25 cellular contexts compared by ENCODE assay signal in the genomic region with DNA sequence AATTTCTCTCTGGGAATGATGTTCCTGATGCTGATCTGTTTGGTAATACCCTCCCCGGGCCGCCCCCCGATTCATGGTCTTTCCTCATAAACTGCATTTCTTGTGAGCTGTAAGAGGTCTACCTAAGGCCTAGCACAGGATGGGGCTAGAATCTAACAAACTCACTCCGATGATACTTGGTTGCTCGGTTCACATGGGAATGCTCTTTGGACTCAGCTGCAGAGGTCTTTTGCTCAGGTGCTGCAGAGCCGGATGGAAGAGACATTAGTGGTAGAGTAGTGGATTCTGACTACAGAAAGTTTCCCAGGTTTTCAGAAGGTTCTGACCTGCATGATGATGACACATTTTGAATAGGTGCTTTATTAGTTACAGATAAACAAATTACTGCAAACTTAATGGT. TPM values are rescaled to one million over a fixed set of nuclear protein-coding genes. Genes with fewer than 3 reads are reported as not detected.
A peak's percentile ranks its signal among the peaks of the same experiment; 100 is the strongest.
DNase-seq lines count a peak whose midpoint lies in the region; ATAC-seq, FAIRE-seq and TF ChIP-seq lines count a peak whose summit lies in the region.
"Had no signal": no experiment of that assay in that cellular context is flagged by ENCODE, and none has a peak within 500 bp of the region (broad histone marks: within the 10 kb centered on the region; RNA-seq: fewer than 3 reads in every experiment).

No MANE protein-coding gene starts in this region.

- no peak for TF ChIP-seq EP300 in HepG2 (IDR thresholded peaks at IDR 0.05; ENCODE audit: low read depth in 2 of 2, low read length in 2 of 2)
- TF ChIP-seq EP300 in HepG2 (CRISPR knock-in tag; IDR thresholded peaks at IDR 0.05; ENCODE audit: borderline replicate concordance): no peak

- 67% methylated on average over 6 of the region's 6 CpGs for WGBS in HepG2 (ENCODE audit: low lambda C conversion rate)
- 67% methylated on average over 6 of the region's 6 CpGs for WGBS in right lobe of liver (ENCODE audit: insufficient coverage, low coverage, low lambda C conversion rate, missing lambda C conversion rate)

- peaks cover 5 to 10% of the 10 kb centered on the region in 2 donors for H3K36me3 Mint-ChIP-seq in activated T-cell treated with anti-CD3 and anti-CD28 coated beads, Interleukin-2, amount 50 U/mL, for 72 hours (ENCODE audit: insufficient read depth in 2 of 2)
- peaks cover 47% of the 10 kb centered on the region for H3K36me3 Mint-ChIP-seq in activated T-cell treated with anti-CD3 and anti-CD28 coated beads, Interleukin-2, amount 50 U/mL, for 4 hours (ENCODE audit: insufficient read depth)
- H3K36me3 Mint-ChIP-seq in T-helper 17 cell (ENCODE audit: low read depth): peaks cover 12% of the 10 kb centered on the region

- H3K27ac Mint-ChIP-seq in activated T-cell treated with anti-CD3 and anti-CD28 coated beads, Interleukin-2, amount 50 U/mL, for 72 hours: peak overlapping the region; percentile 34
- H3K27ac Mint-ChIP-seq in T-helper 17 cell: peak overlapping the region; percentile 37
- H3K27ac Mint-ChIP-seq: B cell; CD4-positive, alpha-beta T cell; CD8-positive, alpha-beta T cell had no signal

- H3K4me1 Mint-ChIP-seq in activated T-cell treated with anti-CD3 and anti-CD28 coated beads, Interleukin-2, amount 50 U/mL, for 72 hours (ENCODE audit: low read depth): peaks cover 28% of the 10 kb centered on the region
- H3K4me1 Mint-ChIP-seq in activated T-cell treated with anti-CD3 and anti-CD28 coated beads, Interleukin-2, amount 50 U/mL, for 4 hours (ENCODE audit: low read depth): peaks cover 12% of the 10 kb centered on the region
- peaks cover 14% of the 10 kb centered on the region for H3K4me1 Mint-ChIP-seq in T-helper 17 cell

- in situ Hi-C loops in HepG2 (cut with HindIII; ENCODE audit: extremely low pct_ligation_motif_present, low pct_unique_long_range_greater_than_20kb): loop anchor here (5.0 kb wide), 2 partner anchors 126 to 296 kb away; no protein-coding TSS in a partner anchor

- intact Hi-C loops in HepG2 (cut with micrococcal nuclease; ENCODE audit: unreplicated experiment): loop anchor here (5.0 kb wide), 1 partner anchor 296 kb away; no protein-coding TSS in a partner anchor
- intact Hi-C loops in right lobe of liver (cut with DNase I): loop anchor here in 1 of 2 donors (5.0 to 10.0 kb wide), 2 partner anchors 136 to 298 kb away; no protein-coding TSS in a partner anchor

- no peak overlapping the region for H3K4me2 ChIP-seq in HepG2 (ENCODE audit: low read depth, low read length)
- H3K4me2 ChIP-seq: A549; BLaER1 treated with 17β-estradiol and CSF1 and Interleukin-3, amounts not matched to agents 10 nM and 100 nM had no signal

- no peak overlapping the region for H3K9ac ChIP-seq in HepG2 (ENCODE audit: insufficient read depth, low read depth, low read length)

- no peaks in the 10 kb centered on the region for H4K20me1 ChIP-seq in HepG2 (ENCODE audit: insufficient read depth, low read length)

- H3K4me3 ChIP-seq in HepG2 (replicated peaks in 1 of 3; ENCODE audit: insufficient read depth in 1 of 3, low read depth in 2 of 3, low read length in 3 of 3): no peak overlapping the region
- H3K4me3 ChIP-seq in right lobe of liver: no peak overlapping the region
- no peak overlapping the region for H3K4me3 ChIP-seq in effector memory CD4-positive, alpha-beta T cell (ENCODE audit: insufficient read depth, low read depth, low read length, poor library complexity, severe bottlenecking)
- H3K4me3 ChIP-seq: A549; BLaER1 treated with 17β-estradiol and CSF1 and Interleukin-3, amounts not matched to agents 10 nM and 100 nM had no signal

- TSS peak; percentile 9 for BruUV-seq in HepG2 (replicated peaks; lab: Mats Ljungman, UMichigan)

- TF ChIP-seq CTCF in HepG2 (CRISPR knock-in tag; IDR thresholded peaks at IDR 0.05) (peak; percentile 40; the same call in 1 of the 2 replicates), right lobe of liver (IDR thresholded peaks at IDR 0.05) (no peak)

- no peak for TF ChIP-seq POLR2A in HepG2 (IDR thresholded peaks at IDR 0.05; ENCODE audit: insufficient read depth in 1 of 2, low read depth in 2 of 2, low read length in 2 of 2)
- no peak for TF ChIP-seq POLR2A in right lobe of liver (IDR thresholded peaks at IDR 0.05)

- H3K79me2 ChIP-seq in HepG2 (ENCODE audit: insufficient read depth, low read length): peaks cover 12% of the 10 kb centered on the region

- no peak for TF ChIP-seq RAD21 in HepG2 (CRISPR knock-in tag; IDR thresholded peaks at IDR 0.05)

- no peak overlapping the region for H3K4me3 Mint-ChIP-seq in activated T-cell treated with anti-CD3 and anti-CD28 coated beads, Interleukin-2, amount 50 U/mL, for 72 hours
- H3K4me3 Mint-ChIP-seq in activated T-cell treated with anti-CD3 and anti-CD28 coated beads, Interleukin-2, amount 50 U/mL, for 4 hours: no peak overlapping the region
- no peak overlapping the region for H3K4me3 Mint-ChIP-seq in T-helper 17 cell
- H3K4me3 Mint-ChIP-seq: B cell; CD4-positive, alpha-beta T cell; CD8-positive, alpha-beta T cell had no signal

- H3K36me3 ChIP-seq in HepG2 (replicated peaks in 1 of 2; ENCODE audit: control insufficient read depth in 1 of 2, insufficient read depth in 2 of 2, low read length in 2 of 2): peaks cover 20 to 56% of the 10 kb centered on the region in 2 experiments
- H3K36me3 ChIP-seq in right lobe of liver: peaks cover 0 to 44% (median 0%) of the 10 kb centered on the region in 4 donors
- H3K36me3 ChIP-seq in effector memory CD4-positive, alpha-beta T cell (ENCODE audit: control insufficient read depth, insufficient read depth, low read length): peaks cover 40% of the 10 kb centered on the region

- no peak for FAIRE-seq in HepG2 (lab: Jason Lieb, UNC)
- FAIRE-seq: A549, D721Med, G401.6, GM12891, GM19239 had no signal

- no peak overlapping the region for H2AFZ ChIP-seq in HepG2 (ENCODE audit: low read length)

- DNase-seq in activated T-cell treated with anti-CD3 and anti-CD28 coated beads, Interleukin-2, amount 50 U/mL, for 72 hours: no peak
- no peak for DNase-seq in activated T-cell treated with anti-CD3 and anti-CD28 coated beads, Interleukin-2, amount 50 U/mL, for 4 hours
- no peak for DNase-seq in T-helper 17 cell
- DNase-seq in HepG2 (ENCODE audit: low spot score): no peak
- DNase-seq in right lobe of liver: no peak
- DNase-seq in effector memory CD4-positive, alpha-beta T cell: no peak
- DNase-seq in NCI-H1048 (lab: John Stamatoyannopoulos, UW): no peak
- DNase-seq: AML-193; Caco-2; Calu3; CD4-positive, alpha-beta T cell; CD8-positive, alpha-beta T cell; DMS79 treated with DMSO at 0.1 percent for 48 hours; GF-D8 had no signal

- ATAC-seq in activated T-cell treated with anti-CD3 and anti-CD28 coated beads, Interleukin-2, amount 50 U/mL, for 72 hours (replicated peaks in 1 of 2): no peak
- ATAC-seq in activated T-cell treated with anti-CD3 and anti-CD28 coated beads, Interleukin-2, amount 50 U/mL, for 4 hours: no peak
- ATAC-seq in T-helper 17 cell (no peak), HepG2 (peak; percentile 62), right lobe of liver (peak; percentile 36 to 88 (median 67))
- ATAC-seq: A549; CD8-positive, alpha-beta T cell had no signal

- H3K27me3 ChIP-seq in HepG2 (ENCODE audit: control insufficient read depth in 1 of 2, insufficient read depth in 2 of 2, low read length in 2 of 2): no peaks in the 10 kb centered on the region
- H3K27me3 ChIP-seq in right lobe of liver: no peaks in the 10 kb centered on the region
- no peaks in the 10 kb centered on the region for H3K27me3 ChIP-seq in effector memory CD4-positive, alpha-beta T cell (replicated peaks; ENCODE audit: control insufficient read depth, insufficient read depth, low read length, poor library complexity, severe bottlenecking)
- H3K27me3 ChIP-seq: BLaER1 treated with 17β-estradiol and CSF1 and Interleukin-3, amounts not matched to agents 10 nM and 100 nM had no signal

- POLR2A ChIA-PET in HepG2 (lab: Yijun Ruan, JAX): interaction anchor here (1.3 to 1.8 kb wide), 2 partner anchors 9 to 258 kb away, joined by 3 to 12 read pairs; a partner anchor contains a TSS

- no peaks in the 10 kb centered on the region for H3K9me3 Mint-ChIP-seq in activated T-cell treated with anti-CD3 and anti-CD28 coated beads, Interleukin-2, amount 50 U/mL, for 72 hours
- H3K9me3 Mint-ChIP-seq in activated T-cell treated with anti-CD3 and anti-CD28 coated beads, Interleukin-2, amount 50 U/mL, for 4 hours: no peaks in the 10 kb centered on the region
- H3K9me3 Mint-ChIP-seq: CD4-positive, alpha-beta T cell; CD8-positive, alpha-beta T cell had no signal

- H3K9me3 ChIP-seq in T-helper 17 cell (ENCODE audit: control insufficient read depth, low read length, poor library complexity, severe bottlenecking) (no peaks in the 10 kb centered on the region), HepG2 (ENCODE audit: low read length) (no peaks in the 10 kb centered on the region), right lobe of liver (no peaks in the 10 kb centered on the region)
- H3K9me3 ChIP-seq in effector memory CD4-positive, alpha-beta T cell (ENCODE audit: control insufficient read depth, low read length): no peaks in the 10 kb centered on the region
- H3K9me3 ChIP-seq: A549; BLaER1 treated with 17β-estradiol and CSF1 and Interleukin-3, amounts not matched to agents 10 nM and 100 nM; Caco-2 had no signal

- CTCF ChIA-PET in HepG2 (lab: Yijun Ruan, JAX; ENCODE audit: low intra/inter-chr PET ratio, low total read pairs): no interaction called here

- H3K27me3 Mint-ChIP-seq in activated T-cell treated with anti-CD3 and anti-CD28 coated beads, Interleukin-2, amount 50 U/mL, for 72 hours (ENCODE audit: low read depth): no peaks in the 10 kb centered on the region
- H3K27me3 Mint-ChIP-seq in activated T-cell treated with anti-CD3 and anti-CD28 coated beads, Interleukin-2, amount 50 U/mL, for 4 hours (ENCODE audit: low read depth): no peaks in the 10 kb centered on the region
- H3K27me3 Mint-ChIP-seq in T-helper 17 cell: no peaks in the 10 kb centered on the region
- H3K27me3 Mint-ChIP-seq: B cell; CD4-positive, alpha-beta T cell had no signal

- H3K4me1 ChIP-seq in HepG2 (ENCODE audit: insufficient read depth, low read length) (peaks cover 16% of the 10 kb centered on the region; the same call in 1 of the 2 replicates), right lobe of liver (peaks cover 0 to 20% (median 0%) of the 10 kb centered on the region in 4 donors)
- no peaks in the 10 kb centered on the region for H3K4me1 ChIP-seq in effector memory CD4-positive, alpha-beta T cell (ENCODE audit: control insufficient read depth, insufficient read depth, low read length, poor library complexity, severe bottlenecking)
- H3K4me1 ChIP-seq: A549, Caco-2 had no signal

- H3K27ac ChIP-seq in HepG2 (ENCODE audit: extremely low read length, insufficient read depth, low read length) (no peak overlapping the region), right lobe of liver (no peak overlapping the region)
- H3K27ac ChIP-seq in effector memory CD4-positive, alpha-beta T cell (ENCODE audit: insufficient read depth, low read length, poor library complexity, severe bottlenecking): no peak overlapping the region
- H3K27ac ChIP-seq: 22Rv1; A549; BLaER1 treated with 17β-estradiol and CSF1 and Interleukin-3, amounts not matched to agents 10 nM and 100 nM; C4-2B had no signal

RNA-seq across cellular contexts. Expression of a gene that starts 8.3 kb away (rescaled TPM):
- total RNA-seq in activated T-cell treated with anti-CD3 and anti-CD28 coated beads, Interleukin-2, amount 50 U/mL, for 72 hours: 1 to 10 TPM in 1 of 2 donors, under 1 TPM in 1; 0.81 to 1.9 TPM
- total RNA-seq in activated T-cell treated with anti-CD3 and anti-CD28 coated beads, Interleukin-2, amount 50 U/mL, for 4 hours: under 1 TPM in 2 of 3 donors, not detected in 1; 0.10 to 0.24 TPM
- under 1 TPM; 0.42 to 0.47 TPM for total RNA-seq in T-helper 17 cell
- 0.15 and 0.24 TPM in 2 replicates for total RNA-seq in HepG2 (2016; rRNA removed; fragmentation: Illumina TruSeq; extraction: Trizol)
- total RNA-seq in HepG2 (2016; cell fraction: cytosol; rRNA removed; fragmentation: Illumina TruSeq; extraction: Trizol; ENCODE audit: low read depth): not detected in 2 replicates
- total RNA-seq in HepG2 (2016; cell fraction: insoluble cytoplasmic fraction; rRNA removed; fragmentation: Illumina TruSeq; extraction: Trizol): 0.11 TPM in 1 of 2 replicates, not detected in the other
- total RNA-seq in HepG2 (2016; cell fraction: membrane; rRNA removed; fragmentation: Illumina TruSeq; extraction: Trizol): 0.06 TPM in 1 of 2 replicates, not detected in the other
- 0.28 TPM in 1 of 2 replicates, not detected in the other for total RNA-seq in HepG2 (2016; cell fraction: nucleus; rRNA removed; fragmentation: Illumina TruSeq; extraction: Trizol)
- 0.14 and 0.21 TPM in 2 replicates for polyA plus RNA-seq in HepG2 (2011; rRNA removed)
- polyA plus RNA-seq in HepG2 (2011; cell fraction: cytosol; rRNA removed): 0.04 and 0.05 TPM in 2 replicates
- 0.24 and 0.28 TPM in 2 replicates for polyA plus RNA-seq in HepG2 (2011; cell fraction: nucleus; rRNA removed)
- 0.32 and 0.42 TPM in 2 replicates for polyA plus RNA-seq in HepG2 (2012)
- polyA plus RNA-seq in HepG2 (2016; cell fraction: cytosol; fragmentation: Illumina TruSeq; extraction: Trizol; ENCODE audit: low read depth): 0.03 TPM in 1 of 2 replicates, not detected in the other
- 0.09 and 0.15 TPM in 2 replicates for polyA plus RNA-seq in HepG2 (2016; cell fraction: insoluble cytoplasmic fraction; fragmentation: Illumina TruSeq; extraction: Trizol; ENCODE audit: low read depth)
- 0.07 TPM in 1 of 2 replicates, not detected in the other for polyA plus RNA-seq in HepG2 (2016; cell fraction: membrane; fragmentation: Illumina TruSeq; extraction: Trizol; ENCODE audit: low read depth)
- 0.53 and 0.57 TPM in 2 replicates for polyA plus RNA-seq in HepG2 (2016; cell fraction: nucleus; fragmentation: Illumina TruSeq; extraction: Trizol; ENCODE audit: insufficient read depth, low read depth)
- polyA minus RNA-seq in HepG2 (2011; rRNA and poly(A)+ RNA removed; ENCODE audit: low replicate concordance): 0.80 and 1.0 TPM in 2 replicates
- not detected in 2 replicates for polyA minus RNA-seq in HepG2 (2011; cell fraction: cytosol; rRNA and poly(A)+ RNA removed)
- 0.37 and 0.39 TPM in 2 replicates for polyA minus RNA-seq in HepG2 (2011; cell fraction: nucleus; rRNA and poly(A)+ RNA removed)
- under 1 TPM in 1 of 6 experiments, not detected in 5; 0.07 TPM for total RNA-seq in right lobe of liver
- total RNA-seq: A172 had no signal
- polyA plus RNA-seq: BJ had no signal

RNA-seq across cellular contexts. Expression of a gene that starts 9.4 kb away (rescaled TPM):
- 10 to 100 TPM; 11.7 to 12.2 TPM for total RNA-seq in activated T-cell treated with anti-CD3 and anti-CD28 coated beads, Interleukin-2, amount 50 U/mL, for 72 hours
- 1 to 10 TPM; 4.5 to 7.9 (median 5.0) TPM for total RNA-seq in activated T-cell treated with anti-CD3 and anti-CD28 coated beads, Interleukin-2, amount 50 U/mL, for 4 hours
- 10 to 100 TPM; 14.8 to 15.5 TPM for total RNA-seq in T-helper 17 cell
- 4.8 and 5.3 TPM in 2 replicates for total RNA-seq in HepG2 (2016; rRNA removed; fragmentation: Illumina TruSeq; extraction: Trizol)
- 10.8 and 12.2 TPM in 2 replicates for total RNA-seq in HepG2 (2016; cell fraction: cytosol; rRNA removed; fragmentation: Illumina TruSeq; extraction: Trizol; ENCODE audit: low read depth)
- 2.9 and 3.7 TPM in 2 replicates for total RNA-seq in HepG2 (2016; cell fraction: insoluble cytoplasmic fraction; rRNA removed; fragmentation: Illumina TruSeq; extraction: Trizol)
- total RNA-seq in HepG2 (2016; cell fraction: membrane; rRNA removed; fragmentation: Illumina TruSeq; extraction: Trizol): 3.9 and 5.2 TPM in 2 replicates
- 2.9 and 5.1 TPM in 2 replicates for total RNA-seq in HepG2 (2016; cell fraction: nucleus; rRNA removed; fragmentation: Illumina TruSeq; extraction: Trizol)
- polyA plus RNA-seq in HepG2 (2011; rRNA removed): 4.3 and 5.5 TPM in 2 replicates
- polyA plus RNA-seq in HepG2 (2011; cell fraction: cytosol; rRNA removed): 3.5 and 5.8 TPM in 2 replicates
- 1.6 and 3.2 TPM in 2 replicates for polyA plus RNA-seq in HepG2 (2011; cell fraction: nucleus; rRNA removed)
- polyA plus RNA-seq in HepG2 (2012): 2.2 and 6.4 TPM in 2 replicates
- polyA plus RNA-seq in HepG2 (2016; cell fraction: cytosol; fragmentation: Illumina TruSeq; extraction: Trizol; ENCODE audit: low read depth): 5.6 and 5.8 TPM in 2 replicates
- 6.1 and 6.6 TPM in 2 replicates for polyA plus RNA-seq in HepG2 (2016; cell fraction: insoluble cytoplasmic fraction; fragmentation: Illumina TruSeq; extraction: Trizol; ENCODE audit: low read depth)
- 5.2 and 6.0 TPM in 2 replicates for polyA plus RNA-seq in HepG2 (2016; cell fraction: membrane; fragmentation: Illumina TruSeq; extraction: Trizol; ENCODE audit: low read depth)
- 5.7 and 7.0 TPM in 2 replicates for polyA plus RNA-seq in HepG2 (2016; cell fraction: nucleus; fragmentation: Illumina TruSeq; extraction: Trizol; ENCODE audit: insufficient read depth, low read depth)
- 1.6 and 1.8 TPM in 2 replicates for polyA minus RNA-seq in HepG2 (2011; rRNA and poly(A)+ RNA removed; ENCODE audit: low replicate concordance)
- polyA minus RNA-seq in HepG2 (2011; cell fraction: cytosol; rRNA and poly(A)+ RNA removed): 1.3 and 2.1 TPM in 2 replicates
- polyA minus RNA-seq in HepG2 (2011; cell fraction: nucleus; rRNA and poly(A)+ RNA removed): 8.0 and 9.6 TPM in 2 replicates
- 1 to 10 TPM; 4.7 to 6.4 (median 5.3) TPM for total RNA-seq in right lobe of liver

RNA-seq across cellular contexts. Expression of a gene that starts 9.7 kb away (rescaled TPM):
- total RNA-seq in activated T-cell treated with anti-CD3 and anti-CD28 coated beads, Interleukin-2, amount 50 U/mL, for 72 hours: 10 to 100 TPM; 32.6 to 36.0 TPM
- total RNA-seq in activated T-cell treated with anti-CD3 and anti-CD28 coated beads, Interleukin-2, amount 50 U/mL, for 4 hours: 10 to 100 TPM; 40.4 to 44.7 (median 41.6) TPM
- 10 to 100 TPM; 22.5 to 26.7 TPM for total RNA-seq in T-helper 17 cell
- 18.7 and 64.6 TPM in 2 replicates for total RNA-seq in HepG2 (2016; rRNA removed; fragmentation: Illumina TruSeq; extraction: Trizol)
- total RNA-seq in HepG2 (2016; cell fraction: cytosol; rRNA removed; fragmentation: Illumina TruSeq; extraction: Trizol; ENCODE audit: low read depth): 7.7 and 10.2 TPM in 2 replicates
- 17.1 and 62.4 TPM in 2 replicates for total RNA-seq in HepG2 (2016; cell fraction: insoluble cytoplasmic fraction; rRNA removed; fragmentation: Illumina TruSeq; extraction: Trizol)
- total RNA-seq in HepG2 (2016; cell fraction: membrane; rRNA removed; fragmentation: Illumina TruSeq; extraction: Trizol): 13.7 and 16.5 TPM in 2 replicates
- 78.4 and 82.0 TPM in 2 replicates for total RNA-seq in HepG2 (2016; cell fraction: nucleus; rRNA removed; fragmentation: Illumina TruSeq; extraction: Trizol)
- 113 and 120 TPM in 2 replicates for polyA plus RNA-seq in HepG2 (2011; rRNA removed)
- 56.7 and 104 TPM in 2 replicates for polyA plus RNA-seq in HepG2 (2011; cell fraction: cytosol; rRNA removed)
- polyA plus RNA-seq in HepG2 (2011; cell fraction: nucleus; rRNA removed): 450 and 596 TPM in 2 replicates
- polyA plus RNA-seq in HepG2 (2012): 41.5 and 50.0 TPM in 2 replicates
- polyA plus RNA-seq in HepG2 (2016; cell fraction: cytosol; fragmentation: Illumina TruSeq; extraction: Trizol; ENCODE audit: low read depth): 9.2 and 9.6 TPM in 2 replicates
- polyA plus RNA-seq in HepG2 (2016; cell fraction: insoluble cytoplasmic fraction; fragmentation: Illumina TruSeq; extraction: Trizol; ENCODE audit: low read depth): 19.1 and 25.3 TPM in 2 replicates
- polyA plus RNA-seq in HepG2 (2016; cell fraction: membrane; fragmentation: Illumina TruSeq; extraction: Trizol; ENCODE audit: low read depth): 9.6 and 14.2 TPM in 2 replicates
- polyA plus RNA-seq in HepG2 (2016; cell fraction: nucleus; fragmentation: Illumina TruSeq; extraction: Trizol; ENCODE audit: insufficient read depth, low read depth): 186 and 190 TPM in 2 replicates
- 93.6 and 129 TPM in 2 replicates for polyA minus RNA-seq in HepG2 (2011; rRNA and poly(A)+ RNA removed; ENCODE audit: low replicate concordance)
- 49.2 and 50.5 TPM in 2 replicates for polyA minus RNA-seq in HepG2 (2011; cell fraction: cytosol; rRNA and poly(A)+ RNA removed)
- 100 and 101 TPM in 2 replicates for polyA minus RNA-seq in HepG2 (2011; cell fraction: nucleus; rRNA and poly(A)+ RNA removed)
- 10 to 100 TPM; 19.7 to 25.3 (median 21.6) TPM for total RNA-seq in right lobe of liver

RNA-seq across cellular contexts. Expression of a gene that starts 36.5 kb away (rescaled TPM):
- not detected for total RNA-seq in activated T-cell treated with anti-CD3 and anti-CD28 coated beads, Interleukin-2, amount 50 U/mL, for 72 hours
- total RNA-seq in activated T-cell treated with anti-CD3 and anti-CD28 coated beads, Interleukin-2, amount 50 U/mL, for 4 hours: not detected
- not detected for total RNA-seq in T-helper 17 cell
- 4.3 and 7.6 TPM in 2 replicates for total RNA-seq in HepG2 (2016; rRNA removed; fragmentation: Illumina TruSeq; extraction: Trizol)
- total RNA-seq in HepG2 (2016; cell fraction: cytosol; rRNA removed; fragmentation: Illumina TruSeq; extraction: Trizol; ENCODE audit: low read depth): 1.0 and 1.9 TPM in 2 replicates
- total RNA-seq in HepG2 (2016; cell fraction: insoluble cytoplasmic fraction; rRNA removed; fragmentation: Illumina TruSeq; extraction: Trizol): 3.7 and 6.4 TPM in 2 replicates
- total RNA-seq in HepG2 (2016; cell fraction: membrane; rRNA removed; fragmentation: Illumina TruSeq; extraction: Trizol): 4.7 and 5.3 TPM in 2 replicates
- 5.6 and 6.8 TPM in 2 replicates for total RNA-seq in HepG2 (2016; cell fraction: nucleus; rRNA removed; fragmentation: Illumina TruSeq; extraction: Trizol)
- 5.0 and 5.3 TPM in 2 replicates for polyA plus RNA-seq in HepG2 (2011; rRNA removed)
- 3.6 and 5.9 TPM in 2 replicates for polyA plus RNA-seq in HepG2 (2011; cell fraction: cytosol; rRNA removed)
- polyA plus RNA-seq in HepG2 (2011; cell fraction: nucleus; rRNA removed): 4.7 and 5.6 TPM in 2 replicates
- polyA plus RNA-seq in HepG2 (2012): 2.5 and 3.7 TPM in 2 replicates
- 2.8 and 3.0 TPM in 2 replicates for polyA plus RNA-seq in HepG2 (2016; cell fraction: cytosol; fragmentation: Illumina TruSeq; extraction: Trizol; ENCODE audit: low read depth)
- polyA plus RNA-seq in HepG2 (2016; cell fraction: insoluble cytoplasmic fraction; fragmentation: Illumina TruSeq; extraction: Trizol; ENCODE audit: low read depth): 3.9 and 4.5 TPM in 2 replicates
- polyA plus RNA-seq in HepG2 (2016; cell fraction: membrane; fragmentation: Illumina TruSeq; extraction: Trizol; ENCODE audit: low read depth): 5.5 TPM in 2 replicates
- 8.6 and 9.4 TPM in 2 replicates for polyA plus RNA-seq in HepG2 (2016; cell fraction: nucleus; fragmentation: Illumina TruSeq; extraction: Trizol; ENCODE audit: insufficient read depth, low read depth)
- polyA minus RNA-seq in HepG2 (2011; rRNA and poly(A)+ RNA removed; ENCODE audit: low replicate concordance): 10.8 TPM in 1 of 2 replicates, not detected in the other
- 2.8 and 2.9 TPM in 2 replicates for polyA minus RNA-seq in HepG2 (2011; cell fraction: cytosol; rRNA and poly(A)+ RNA removed)
- 1.2 and 2.1 TPM in 2 replicates for polyA minus RNA-seq in HepG2 (2011; cell fraction: nucleus; rRNA and poly(A)+ RNA removed)
- total RNA-seq in right lobe of liver: 1 to 10 TPM in 1 of 6 experiments, not detected in 5; 1.0 TPM
- total RNA-seq: A172; B cell; Calu3; CD4-positive, alpha-beta T cell; CD8-positive, alpha-beta T cell had no signal
- polyA plus RNA-seq: BJ had no signal

RNA-seq across cellular contexts. Expression of a gene that starts 40.4 kb away (rescaled TPM):
- total RNA-seq in activated T-cell treated with anti-CD3 and anti-CD28 coated beads, Interleukin-2, amount 50 U/mL, for 72 hours: 10 to 100 TPM in 1 of 2 donors, 1 to 10 TPM in 1; 8.4 to 10.0 TPM
- 1 to 10 TPM; 1.8 to 2.4 (median 2.1) TPM for total RNA-seq in activated T-cell treated with anti-CD3 and anti-CD28 coated beads, Interleukin-2, amount 50 U/mL, for 4 hours
- total RNA-seq in T-helper 17 cell (1 to 10 TPM; 6.4 to 8.9 TPM), HepG2 (2016; rRNA removed; fragmentation: Illumina TruSeq; extraction: Trizol) (2.6 and 4.4 TPM in 2 replicates), right lobe of liver (10 to 100 TPM in 4 of 6 experiments, 1 to 10 TPM in 2; 6.6 to 16.2 (median 13.9) TPM)
- 2.1 and 2.2 TPM in 2 replicates for total RNA-seq in HepG2 (2016; cell fraction: cytosol; rRNA removed; fragmentation: Illumina TruSeq; extraction: Trizol; ENCODE audit: low read depth)
- total RNA-seq in HepG2 (2016; cell fraction: insoluble cytoplasmic fraction; rRNA removed; fragmentation: Illumina TruSeq; extraction: Trizol): 2.2 and 4.0 TPM in 2 replicates
- total RNA-seq in HepG2 (2016; cell fraction: membrane; rRNA removed; fragmentation: Illumina TruSeq; extraction: Trizol): 2.5 and 3.6 TPM in 2 replicates
- 3.9 and 4.6 TPM in 2 replicates for total RNA-seq in HepG2 (2016; cell fraction: nucleus; rRNA removed; fragmentation: Illumina TruSeq; extraction: Trizol)
- polyA plus RNA-seq in HepG2 (2011; rRNA removed): 2.2 and 2.4 TPM in 2 replicates
- polyA plus RNA-seq in HepG2 (2011; cell fraction: cytosol; rRNA removed): 1.8 and 1.9 TPM in 2 replicates
- polyA plus RNA-seq in HepG2 (2011; cell fraction: nucleus; rRNA removed): 3.2 and 4.1 TPM in 2 replicates
- 1.9 and 2.7 TPM in 2 replicates for polyA plus RNA-seq in HepG2 (2012)
- polyA plus RNA-seq in HepG2 (2016; cell fraction: cytosol; fragmentation: Illumina TruSeq; extraction: Trizol; ENCODE audit: low read depth): 1.0 and 1.5 TPM in 2 replicates
- 1.4 and 1.8 TPM in 2 replicates for polyA plus RNA-seq in HepG2 (2016; cell fraction: insoluble cytoplasmic fraction; fragmentation: Illumina TruSeq; extraction: Trizol; ENCODE audit: low read depth)
- 2.2 TPM in 2 replicates for polyA plus RNA-seq in HepG2 (2016; cell fraction: membrane; fragmentation: Illumina TruSeq; extraction: Trizol; ENCODE audit: low read depth)
- polyA plus RNA-seq in HepG2 (2016; cell fraction: nucleus; fragmentation: Illumina TruSeq; extraction: Trizol; ENCODE audit: insufficient read depth, low read depth): 5.5 and 6.9 TPM in 2 replicates
- 2.7 and 3.5 TPM in 2 replicates for polyA minus RNA-seq in HepG2 (2011; rRNA and poly(A)+ RNA removed; ENCODE audit: low replicate concordance)
- 1.4 and 2.6 TPM in 2 replicates for polyA minus RNA-seq in HepG2 (2011; cell fraction: cytosol; rRNA and poly(A)+ RNA removed)
- 8.1 and 9.9 TPM in 2 replicates for polyA minus RNA-seq in HepG2 (2011; cell fraction: nucleus; rRNA and poly(A)+ RNA removed)

Comparison
In these comparisons a context has a peak if more than half of its experiments do, and no peak if none do; other contexts are left out.
1. ATAC-seq: peak in HepG2 (single experiment) and right lobe of liver (4 of 4); none in activated T-cell treated with anti-CD3 and anti-CD28 coated beads, Interleukin-2, amount 50 U/mL, for 72 hours (0 of 2), activated T-cell treated with anti-CD3 and anti-CD28 coated beads, Interleukin-2, amount 50 U/mL, for 4 hours (0 of 2) and T-helper 17 cell (single experiment).